ENCODE assay signal across 18 cellular contexts in the genomic region with DNA sequence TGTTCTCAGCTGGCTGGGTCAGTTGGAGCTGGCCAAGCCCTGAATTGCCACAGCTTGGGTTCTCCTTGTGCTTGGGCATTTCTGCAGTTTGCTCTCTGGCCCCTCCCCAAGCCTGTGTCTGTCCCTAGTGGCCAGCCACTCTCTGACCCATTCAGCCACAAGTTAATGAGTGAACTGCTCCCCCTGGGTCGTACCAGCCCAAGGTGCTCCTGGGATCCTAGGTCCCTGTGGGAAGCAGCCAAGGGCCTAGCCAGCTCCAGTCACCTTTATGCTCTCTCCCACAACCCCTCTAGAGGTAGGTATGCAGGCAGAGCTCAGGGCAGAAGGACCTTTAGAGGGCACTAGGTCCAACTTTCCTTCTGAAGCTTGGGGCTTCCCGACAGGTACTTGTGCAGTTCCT. TPM values are rescaled to one million over a fixed set of nuclear protein-coding genes. Genes with fewer than 3 reads are reported as not detected.
A peak's percentile ranks its signal among the peaks of the same experiment; 100 is the strongest.
DNase-seq lines count a peak whose midpoint lies in the region; ATAC-seq, FAIRE-seq and TF ChIP-seq lines count a peak whose summit lies in the region.
"Had no signal": no experiment of that assay in that cellular context is flagged by ENCODE, and none has a peak within 500 bp of the region (broad histone marks: within the 10 kb centered on the region; RNA-seq: fewer than 3 reads in every experiment).

No MANE protein-coding gene starts in this region.

- H3K79me1 ChIP-seq in mesenchymal stem cell (replicated peaks; ENCODE audit: low read length, poor library complexity, severe bottlenecking) = peaks cover 9% of the 10 kb centered on the region

- H3K4me1 Mint-ChIP-seq in Calu3 (ENCODE audit: low read depth, unreplicated experiment) = no peaks in the 10 kb centered on the region
- H3K4me1 Mint-ChIP-seq in stimulated activated memory B cell treated with anti-CD40 and anti-IgM and Interleukin-4, amounts not matched to agents 10 μg/mL and 1 μg/mL and 100 μg/mL, for 72 hours = peaks cover 4% of the 10 kb centered on the region

- H2AK5ac ChIP-seq in mesenchymal stem cell (ENCODE audit: low read length, severe bottlenecking) = no peak overlapping the region

- no peaks in the 10 kb centered on the region for H3K27me3 Mint-ChIP-seq in Calu3 (ENCODE audit: unreplicated experiment)
- H3K27me3 Mint-ChIP-seq in stimulated activated memory B cell treated with anti-CD40 and anti-IgM and Interleukin-4, amounts not matched to agents 10 μg/mL and 1 μg/mL and 100 μg/mL, for 72 hours = peaks cover 31% of the 10 kb centered on the region

- H3K4me1 ChIP-seq in mesenchymal stem cell (ENCODE audit: control insufficient read depth, insufficient read depth, low read depth, low read length) = peaks cover 33% of the 10 kb centered on the region
- H3K4me1 ChIP-seq: testis had no signal

- H3K18ac ChIP-seq in mesenchymal stem cell (ENCODE audit: low read depth in 1 of 2, low read length in 2 of 2) = no peak overlapping the region

- TF ChIP-seq CTCF in Calu3 (IDR thresholded peaks at IDR 0.05; ENCODE audit: unreplicated experiment) = no peak
- TF ChIP-seq CTCF in kidney epithelial cell (IDR thresholded peaks at IDR 0.05; ENCODE audit: insufficient read depth, low read length, poor library complexity, severe bottlenecking) = peak; percentile 20

- no peak overlapping the region for H2AFZ ChIP-seq in mesenchymal stem cell (ENCODE audit: low read depth, low read length)

- H4K8ac ChIP-seq in mesenchymal stem cell (ENCODE audit: low read length) = no peak overlapping the region

- no peak overlapping the region for H2BK5ac ChIP-seq in mesenchymal stem cell (ENCODE audit: low read depth, low read length, poor library complexity, severe bottlenecking)

- DNase-seq in Calu3 (peak; percentile 15), RCC 7860 (ENCODE audit: low spot score) (peak; percentile 87), kidney epithelial cell (ENCODE audit: low read depth) (no peak), renal cortical epithelial cell (ENCODE audit: low read depth) (peak; percentile 91), NCI-H1105 treated with DMSO at 0.1 percent for 48 hours (lab: John Stamatoyannopoulos, UW) (no peak), mesenchymal stem cell (no peak)
- no peak for DNase-seq in stimulated activated CD4-positive, alpha-beta T cell treated with anti-CD3 and anti-CD28 coated beads, Interleukin-2, amount 100 ng/mL, for 24 hours
- DNase-seq: activated CD4-positive, alpha-beta T cell treated with anti-CD3 and anti-CD28 coated beads, Interleukin-2, amount 10 ng/mL, durations not matched to agents 7 days and 5 days; activated CD8-positive, alpha-beta memory T cell treated with anti-CD3 and anti-CD28 coated beads, Interleukin-2, amount 50 U/mL, for 48 hours; caudate nucleus; HCEC 1CT; NCI-H1694 treated with DMSO at 0.1 percent for 48 hours; NCI-H345; stimulated activated CD4-positive, alpha-beta T cell treated with anti-CD3 and anti-CD28 coated beads, Interleukin-12 subunit alpha, Interleukin-12 subunit beta, amount 100 ng/mL, for 4 hours; testis had no signal

- FAIRE-seq in RCC 7860 (lab: Jason Lieb, UNC) = peak; percentile 98

- no peaks in the 10 kb centered on the region for H3K9me3 Mint-ChIP-seq in Calu3 (ENCODE audit: low read depth, unreplicated experiment)
- no peaks in the 10 kb centered on the region for H3K9me3 Mint-ChIP-seq in stimulated activated memory B cell treated with anti-CD40 and anti-IgM and Interleukin-4, amounts not matched to agents 10 μg/mL and 1 μg/mL and 100 μg/mL, for 72 hours
- H3K9me3 Mint-ChIP-seq: activated CD4-positive, alpha-beta T cell treated with anti-CD3 and anti-CD28 coated beads, Interleukin-2, amount 10 ng/mL, durations not matched to agents 7 days and 5 days had no signal

- no peak overlapping the region for H3K27ac Mint-ChIP-seq in Calu3 (ENCODE audit: unreplicated experiment)
- H3K27ac Mint-ChIP-seq in stimulated activated memory B cell treated with anti-CD40 and anti-IgM and Interleukin-4, amounts not matched to agents 10 μg/mL and 1 μg/mL and 100 μg/mL, for 72 hours = no peak overlapping the region
- H3K27ac Mint-ChIP-seq: activated CD4-positive, alpha-beta T cell treated with anti-CD3 and anti-CD28 coated beads, Interleukin-2, amount 10 ng/mL, durations not matched to agents 7 days and 5 days; progenitor cell of endocrine pancreas had no signal

- H3K27ac ChIP-seq in mesenchymal stem cell (ENCODE audit: low read length, poor library complexity, severe bottlenecking) = no peak overlapping the region
- H3K27ac ChIP-seq: esophagus muscularis mucosa, testis had no signal

- no peak overlapping the region for H2BK120ac ChIP-seq in mesenchymal stem cell (ENCODE audit: low read depth, low read length)

- WGBS in mesenchymal stem cell = 93% methylated on average over 2 of the region's 2 CpGs

- H3K23ac ChIP-seq in mesenchymal stem cell (ENCODE audit: low read length in 2 of 2) = no peak overlapping the region

- no peak overlapping the region for H4K91ac ChIP-seq in mesenchymal stem cell (ENCODE audit: low read length)

- CTCF ChIA-PET in Calu3 (lab: Charles Lee) = interaction anchor here (1.0 kb wide), 1 partner anchor 12 kb away, joined by 3 read pairs; no protein-coding TSS in a partner anchor

- H3K4me3 ChIP-seq in kidney epithelial cell (ENCODE audit: low read depth, low read length) (no peak overlapping the region), mesenchymal stem cell (ENCODE audit: insufficient read depth in 1 of 2, low read depth in 1 of 2, low read length in 2 of 2) (peak overlapping the region in 1 of 2 experiments; percentile 26)
- H3K4me3 ChIP-seq: esophagus muscularis mucosa, testis had no signal

- no peak overlapping the region for H3K4me3 Mint-ChIP-seq in Calu3 (ENCODE audit: low read depth, unreplicated experiment)
- no peak overlapping the region for H3K4me3 Mint-ChIP-seq in stimulated activated memory B cell treated with anti-CD40 and anti-IgM and Interleukin-4, amounts not matched to agents 10 μg/mL and 1 μg/mL and 100 μg/mL, for 72 hours
- H3K4me3 Mint-ChIP-seq: activated CD4-positive, alpha-beta T cell treated with anti-CD3 and anti-CD28 coated beads, Interleukin-2, amount 10 ng/mL, durations not matched to agents 7 days and 5 days had no signal

- no peak overlapping the region for H3K14ac ChIP-seq in mesenchymal stem cell (ENCODE audit: low read length in 2 of 2)

- H3K36me3 ChIP-seq in kidney epithelial cell (ENCODE audit: control insufficient read depth, insufficient read depth, low read length) (no peaks in the 10 kb centered on the region), mesenchymal stem cell (ENCODE audit: control insufficient read depth in 1 of 2, insufficient read depth in 2 of 2, low read depth in 1 of 2, low read length in 2 of 2) (no peaks in the 10 kb centered on the region)
- H3K36me3 ChIP-seq: esophagus muscularis mucosa had no signal

- H3K4me2 ChIP-seq in mesenchymal stem cell (ENCODE audit: low read length, poor library complexity, severe bottlenecking) = no peak overlapping the region

- H3K36me3 Mint-ChIP-seq in Calu3 (ENCODE audit: insufficient read depth, unreplicated experiment) = no peaks in the 10 kb centered on the region
- no peaks in the 10 kb centered on the region for H3K36me3 Mint-ChIP-seq in stimulated activated memory B cell treated with anti-CD40 and anti-IgM and Interleukin-4, amounts not matched to agents 10 μg/mL and 1 μg/mL and 100 μg/mL, for 72 hours

- H3K9ac ChIP-seq in mesenchymal stem cell (ENCODE audit: low read length) = no peak overlapping the region

- H2BK12ac ChIP-seq in mesenchymal stem cell (ENCODE audit: low read length in 2 of 2) = no peak overlapping the region

- H3K4ac ChIP-seq in mesenchymal stem cell (ENCODE audit: low read depth in 1 of 2, low read length in 2 of 2) = no peak overlapping the region

- H3K9me3 ChIP-seq in mesenchymal stem cell (ENCODE audit: control insufficient read depth, low read length) = no peaks in the 10 kb centered on the region
- H3K9me3 ChIP-seq: esophagus muscularis mucosa, testis had no signal

- H3K27me3 ChIP-seq in kidney epithelial cell (ENCODE audit: control insufficient read depth, insufficient read depth, low read length) (no peaks in the 10 kb centered on the region), mesenchymal stem cell (ENCODE audit: control insufficient read depth in 1 of 2, insufficient read depth in 1 of 2, low read length in 2 of 2) (peaks cover 0 to 40% of the 10 kb centered on the region in 2 experiments)
- H3K27me3 ChIP-seq: esophagus muscularis mucosa, testis had no signal

- H2BK15ac ChIP-seq in mesenchymal stem cell (ENCODE audit: low read depth, poor library complexity, severe bottlenecking) = no peak overlapping the region

- BruUV-seq in Calu3 (replicated peaks; lab: Mats Ljungman, UMichigan) = no TSS peak

- ATAC-seq in stimulated activated memory B cell treated with anti-CD40 and anti-IgM and Interleukin-4, amounts not matched to agents 10 μg/mL and 1 μg/mL and 100 μg/mL, for 72 hours = no peak

- intact Hi-C loops in Calu3 (cut with micrococcal nuclease; ENCODE audit: unreplicated experiment) = no loop called here

RNA-seq across cellular contexts. Expression of a gene that starts 51.5 kb away (rescaled TPM):
- total RNA-seq in Calu3 (2022) (0.45 and 0.47 TPM in 2 replicates), kidney epithelial cell (1.8 and 2.7 TPM in 2 replicates), renal cortical epithelial cell (8.2 and 19.7 TPM in 2 replicates)
- 0.19 TPM for polyA plus RNA-seq in mesenchymal stem cell (2013, experiment 1 of 2)
- 0.18 TPM for polyA plus RNA-seq in mesenchymal stem cell (2013, experiment 2 of 2)

Comparison
In these comparisons a context has a peak if more than half of its experiments do, and no peak if none do; other contexts are left out.
1. DNase-seq: peak in Calu3 (single experiment), RCC 7860 (single experiment) and renal cortical epithelial cell (single experiment); none in kidney epithelial cell (single experiment), NCI-H1105 treated with DMSO at 0.1 percent for 48 hours (single experiment), stimulated activated CD4-positive, alpha-beta T cell treated with anti-CD3 and anti-CD28 coated beads, Interleukin-2, amount 100 ng/mL, for 24 hours (0 of 2) and mesenchymal stem cell (single experiment).